Comparison of ENCODE assay signal across 9 cellular contexts in genomic region chr4:122854444-122854843, GRCh38. TPM values are rescaled to one million over a fixed set of nuclear protein-coding genes. Genes with fewer than 3 reads are reported as not detected.
DNase-seq lines count a peak whose midpoint lies in the region; ATAC-seq and TF ChIP-seq lines count a peak whose summit lies in the region.
"Had no signal": no experiment of that assay in that cellular context is flagged by ENCODE, and none has a peak within 500 bp of the region (broad histone marks: within the 10 kb centered on the region; RNA-seq: fewer than 3 reads in every experiment).

No MANE protein-coding gene starts in this region.

- H3K4me3 Mint-ChIP-seq in brain = peak overlapping the region in 4 of 5 experiments; percentile 52 to 80 (median 72)
- H3K4me3 Mint-ChIP-seq: B cell had no signal

- no peak for TF ChIP-seq POLR2A in Peyer's patch (IDR thresholded peaks at IDR 0.05)
- no peak for TF ChIP-seq POLR2A in thyroid gland (IDR thresholded peaks at IDR 0.05)

- peaks cover 3% of the 10 kb centered on the region for H3K27me3 Mint-ChIP-seq in brain

- no peaks in the 10 kb centered on the region for H3K9me3 Mint-ChIP-seq in brain

- peak in 1 of 4 donors; percentile 20 for ATAC-seq in psoas muscle

- DNase-seq in AG04450 (ENCODE audit: low read depth, low spot score) (no peak), right atrium auricular region (ENCODE audit: low spot score) (peak; percentile 66), psoas muscle (no peak), EL (no peak), COLO829 (ENCODE audit: low spot score) (no peak), Peyer's patch (no peak), thyroid gland (no peak)

- H3K36me3 ChIP-seq in right atrium auricular region = no peaks in the 10 kb centered on the region
- H3K36me3 ChIP-seq in psoas muscle (ENCODE audit: insufficient read depth in 1 of 2, low read depth in 1 of 2) = no peaks in the 10 kb centered on the region
- no peaks in the 10 kb centered on the region for H3K36me3 ChIP-seq in Peyer's patch
- no peaks in the 10 kb centered on the region for H3K36me3 ChIP-seq in thyroid gland

- peaks cover 48% of the 10 kb centered on the region for H3K4me1 Mint-ChIP-seq in brain
- H3K4me1 Mint-ChIP-seq: B cell had no signal

- no peak for TF ChIP-seq CTCF in AG04450 (IDR thresholded peaks at IDR 0.05; ENCODE audit: low read depth, low read length)
- TF ChIP-seq CTCF in brain (conservative IDR thresholded peaks at IDR 0.05) = no peak
- TF ChIP-seq CTCF in right atrium auricular region (IDR thresholded peaks at IDR 0.05) = no peak
- TF ChIP-seq CTCF in psoas muscle (IDR thresholded peaks at IDR 0.05) = no peak
- TF ChIP-seq CTCF in Peyer's patch (IDR thresholded peaks at IDR 0.05) = no peak
- TF ChIP-seq CTCF in thyroid gland (IDR thresholded peaks at IDR 0.05) = no peak

- H3K4me3 ChIP-seq in AG04450 (ENCODE audit: low read depth, low read length) = peak overlapping the region; percentile 11; the same call in 1 of the 2 replicates
- H3K4me3 ChIP-seq in right atrium auricular region = peak overlapping the region in 1 of 2 donors; percentile 11
- H3K4me3 ChIP-seq in psoas muscle = peak overlapping the region; percentile 21
- no peak overlapping the region for H3K4me3 ChIP-seq in Peyer's patch
- no peak overlapping the region for H3K4me3 ChIP-seq in thyroid gland (replicated peaks in 1 of 3)

- H3K27ac Mint-ChIP-seq in brain = peak overlapping the region; percentile 56 to 94 (median 90)
- H3K27ac Mint-ChIP-seq: B cell had no signal

- POLR2A ChIA-PET in AG04450 (lab: Yijun Ruan, JAX) = interaction anchor here (0.6 kb wide), 1 partner anchor 77 kb away, joined by 3 read pairs; no protein-coding TSS in a partner anchor

- CTCF ChIA-PET in AG04450 (lab: Charles Lee) = interaction anchor here (0.6 to 2.3 kb wide), 5 partner anchors 9 to 97 kb away, joined by 3 to 10 read pairs (median 4); no protein-coding TSS in a partner anchor

- no peaks in the 10 kb centered on the region for H3K27me3 ChIP-seq in AG04450 (ENCODE audit: control insufficient read depth, insufficient read depth, low read length)
- H3K27me3 ChIP-seq in right atrium auricular region = no peaks in the 10 kb centered on the region
- no peaks in the 10 kb centered on the region for H3K27me3 ChIP-seq in psoas muscle (ENCODE audit: insufficient read depth in 3 of 3, low read length in 2 of 3)
- no peaks in the 10 kb centered on the region for H3K27me3 ChIP-seq in Peyer's patch
- H3K27me3 ChIP-seq in thyroid gland = no peaks in the 10 kb centered on the region

- WGBS in psoas muscle, 3 donors = 24 to 28% (median 27%) methylated on average over 6 of the region's 6 CpGs
- 65 to 79% methylated on average over 6 of the region's 6 CpGs for WGBS in thyroid gland, 2 donors

- intact Hi-C loops in psoas muscle (cut with DNase I) = no loop called here
- intact Hi-C loops in thyroid gland (cut with DNase I) = no loop called here

- peaks cover 10% of the 10 kb centered on the region for H3K36me3 Mint-ChIP-seq in brain

- no peaks in the 10 kb centered on the region for H3K9me3 ChIP-seq in AG04450 (ENCODE audit: control insufficient read depth, insufficient read depth, low read length)
- no peaks in the 10 kb centered on the region for H3K9me3 ChIP-seq in right atrium auricular region
- no peaks in the 10 kb centered on the region for H3K9me3 ChIP-seq in psoas muscle
- H3K9me3 ChIP-seq in Peyer's patch = no peaks in the 10 kb centered on the region
- no peaks in the 10 kb centered on the region for H3K9me3 ChIP-seq in thyroid gland

- H3K27ac ChIP-seq in AG04450 (ENCODE audit: low read depth, low read length) (no peak overlapping the region), right atrium auricular region (peak overlapping the region; percentile 54 to 63), psoas muscle (no peak overlapping the region), Peyer's patch (peak overlapping the region in 2 of 4 donors; percentile 6 to 61), thyroid gland (no peak overlapping the region)

- H3K4me1 ChIP-seq in right atrium auricular region (no peaks in the 10 kb centered on the region), psoas muscle (no peaks in the 10 kb centered on the region), Peyer's patch (peaks cover 0 to 5% (median 0%) of the 10 kb centered on the region in 4 donors), thyroid gland (no peaks in the 10 kb centered on the region)

RNA-seq across cellular contexts. Expression of gene FGF2, which starts 27.8 kb away (rescaled TPM):
- polyA plus RNA-seq in AG04450 (2011; rRNA removed) (18.4 and 25.1 TPM in 2 replicates), brain (ENCODE audit: insufficient read depth, low read depth, low replicate concordance) (1.8 TPM), psoas muscle (1 to 10 TPM in 1 of 3 donors, under 1 TPM in 2; 0.86 to 1.3 (median 0.94) TPM)
- 19.3 and 27.6 TPM in 2 replicates for polyA minus RNA-seq in AG04450 (2011; rRNA and poly(A)+ RNA removed)
- total RNA-seq in right atrium auricular region (10 to 100 TPM in 1 of 2 donors, 1 to 10 TPM in 1; 4.3 to 11.6 TPM), psoas muscle (1 to 10 TPM; 2.0 to 3.7 (median 2.9) TPM), Peyer's patch (1 to 10 TPM; 1.0 to 5.8 (median 2.1) TPM), thyroid gland (1 to 10 TPM; 3.0 to 8.9 (median 3.5) TPM)
- total RNA-seq: B cell had no signal

Comparison
In these comparisons a context has a peak if more than half of its experiments do, and no peak if none do; other contexts are left out.
1. H3K27ac ChIP-seq: peak in right atrium auricular region (2 of 2); none in AG04450 (single experiment), psoas muscle (single experiment) and thyroid gland (0 of 3).
2. H3K4me3 ChIP-seq: peak in AG04450 (single experiment) and psoas muscle (single experiment); none in Peyer's patch (0 of 4) and thyroid gland (0 of 3).